ENCODE assay signal across 8 cellular contexts in the genomic region with DNA sequence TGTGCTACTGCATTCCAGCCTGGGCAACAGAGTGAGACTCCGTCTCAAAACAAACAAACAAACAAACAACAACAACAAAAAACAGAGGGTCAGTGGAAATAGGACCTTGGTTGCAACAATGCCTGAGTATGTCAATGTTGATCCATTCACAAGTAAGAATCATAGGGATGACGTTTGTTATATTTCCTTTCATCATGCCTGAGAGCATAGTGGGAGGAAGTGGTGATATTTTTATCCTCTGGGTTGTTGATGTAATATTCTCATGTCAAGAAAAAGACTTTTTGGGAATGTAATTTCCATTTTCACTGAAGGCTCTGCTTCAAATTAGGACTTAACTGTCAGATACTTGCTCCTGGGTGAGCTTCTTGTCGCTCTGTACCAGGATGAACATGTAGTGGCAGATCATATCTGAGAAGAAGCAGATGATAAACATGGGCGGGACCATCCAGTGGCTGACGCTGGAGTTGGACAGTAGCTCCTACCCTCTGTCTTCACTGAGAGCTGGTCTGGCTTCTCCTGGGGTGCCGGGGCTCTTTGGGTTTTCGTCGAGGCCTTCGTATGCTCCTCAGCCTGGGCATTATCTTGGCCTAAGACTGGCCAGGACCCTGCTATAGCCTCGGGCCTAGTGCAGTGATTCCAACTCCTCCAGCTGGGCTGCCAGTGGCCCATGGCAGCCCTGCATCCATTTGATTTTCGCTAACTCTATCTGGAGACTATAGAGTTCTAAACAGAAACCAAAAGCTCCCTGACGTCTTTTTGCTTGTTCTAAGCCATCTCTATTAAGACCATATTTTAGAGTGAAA. TPM values are rescaled to one million over a fixed set of nuclear protein-coding genes. Genes with fewer than 3 reads are reported as not detected.
DNase-seq lines count a peak whose midpoint lies in the region; FAIRE-seq and TF ChIP-seq lines count a peak whose summit lies in the region.

No MANE protein-coding gene starts in this region.

- peak overlapping the region; percentile 22 for H3K4me3 ChIP-seq in AG04450 (ENCODE audit: low read depth, low read length)
- H3K4me3 ChIP-seq in astrocyte (ENCODE audit: insufficient read depth, low read depth, low read length): no peak overlapping the region

- H3K9ac ChIP-seq in astrocyte (ENCODE audit: low read length): no peak overlapping the region

- H3K9me3 ChIP-seq in AG04450 (ENCODE audit: control insufficient read depth, insufficient read depth, low read length): no peaks in the 10 kb centered on the region
- H3K9me3 ChIP-seq in KOPT-K1 (ENCODE audit: insufficient read depth, low read length, poor library complexity, severe bottlenecking): no peaks in the 10 kb centered on the region
- no peaks in the 10 kb centered on the region for H3K9me3 ChIP-seq in astrocyte (ENCODE audit: insufficient read depth, low read depth, low read length)

- H3K36me3 Mint-ChIP-seq in astrocyte (ENCODE audit: low read depth, unreplicated experiment): peaks cover 9% of the 10 kb centered on the region
- H3K36me3 Mint-ChIP-seq in immature natural killer cell: peaks cover 11 to 28% (median 16%) of the 10 kb centered on the region in 3 donors

- H3K27ac ChIP-seq in AG04450 (ENCODE audit: low read depth, low read length) (peak overlapping the region; percentile 40), KOPT-K1 (ENCODE audit: low read depth, low read length, poor library complexity, severe bottlenecking) (peak overlapping the region; percentile 72), astrocyte (ENCODE audit: low read depth, low read length) (peak overlapping the region; percentile 31), substantia nigra (ENCODE audit: low read depth, low read length, poor library complexity, severe bottlenecking) (peak overlapping the region; percentile 76)

- CTCF ChIA-PET in AG04450 (lab: Charles Lee): interaction anchor here (0.6 to 0.8 kb wide), 2 partner anchors 310 to 681 kb away, joined by 3 to 7 read pairs; no protein-coding TSS in a partner anchor

- no peaks in the 10 kb centered on the region for H3K27me3 ChIP-seq in AG04450 (ENCODE audit: control insufficient read depth, insufficient read depth, low read length)
- H3K27me3 ChIP-seq in astrocyte (ENCODE audit: insufficient read depth, low read length): no peaks in the 10 kb centered on the region

- H3K4me3 Mint-ChIP-seq in astrocyte (ENCODE audit: unreplicated experiment) (no peak overlapping the region), immature natural killer cell (peak overlapping the region; percentile 85 to 92 (median 90))

- H3K4me1 ChIP-seq in astrocyte (ENCODE audit: insufficient read depth, low read length): peaks cover 14% of the 10 kb centered on the region

- H3K9me3 Mint-ChIP-seq in astrocyte (ENCODE audit: unreplicated experiment) (no peaks in the 10 kb centered on the region), immature natural killer cell (no peaks in the 10 kb centered on the region)

- no peak for FAIRE-seq in astrocyte (lab: Jason Lieb, UNC)

- peaks cover 54% of the 10 kb centered on the region for H3K36me3 ChIP-seq in KOPT-K1 (ENCODE audit: insufficient read depth, low read length)
- H3K36me3 ChIP-seq in astrocyte (ENCODE audit: insufficient read depth, low read length): peaks cover 2% of the 10 kb centered on the region

- TF ChIP-seq CTCF in AG04450 (IDR thresholded peaks at IDR 0.05; ENCODE audit: low read depth, low read length) (no peak), astrocyte (IDR thresholded peaks at IDR 0.05; ENCODE audit: insufficient read depth, low read depth, low read length) (no peak)

- H3K27me3 Mint-ChIP-seq in astrocyte (ENCODE audit: low read depth, unreplicated experiment) (no peaks in the 10 kb centered on the region), immature natural killer cell (ENCODE audit: low read depth in 3 of 3) (peaks cover 0 to 2% (median 0%) of the 10 kb centered on the region in 3 donors)

- H3K79me2 ChIP-seq in astrocyte (ENCODE audit: insufficient read depth, low read length): peaks cover 62% of the 10 kb centered on the region

- H3K4me1 Mint-ChIP-seq in astrocyte (ENCODE audit: low read depth, unreplicated experiment) (peaks cover 10% of the 10 kb centered on the region), immature natural killer cell (peaks cover 54 to 76% of the 10 kb centered on the region in 2 donors)

- H3K27ac Mint-ChIP-seq in astrocyte (ENCODE audit: unreplicated experiment) (peak overlapping the region; percentile 21), immature natural killer cell (peak overlapping the region; percentile 98 to 100 (median 99))

- H2AFZ ChIP-seq in astrocyte (ENCODE audit: low read depth, low read length): no peak overlapping the region

- H4K20me1 ChIP-seq in astrocyte (ENCODE audit: insufficient read depth, low read length): peaks cover 7% of the 10 kb centered on the region

- peak overlapping the region; percentile 70 for H3K4me2 ChIP-seq in astrocyte (ENCODE audit: low read length)

- DNase-seq in AG04450 (ENCODE audit: low read depth, low spot score) (no peak), astrocyte (ENCODE audit: low read depth) (peak; percentile 20), immature natural killer cell (peak; percentile 54 to 67 (median 64)), substantia nigra (lab: John Stamatoyannopoulos, UW) (peak in 5 of 49 donors; percentile 5 to 17 (median 8)), retina (no peak), DMS 273 (lab: John Stamatoyannopoulos, UW; ENCODE audit: unreplicated experiment) (no peak)
- DNase-seq in stimulated activated CD4-positive, alpha-beta T cell treated with anti-CD3 and anti-CD28 coated beads, Interleukin-12 subunit alpha, Interleukin-12 subunit beta, amount 100 ng/mL, for 4 hours: no peak

- POLR2A ChIA-PET in AG04450 (lab: Yijun Ruan, JAX): interaction anchor here (0.6 kb wide), 2 partner anchors 186 to 507 kb away, joined by 3 to 4 read pairs; no protein-coding TSS in a partner anchor

RNA-seq across cellular contexts. Expression of a gene that starts 19.6 kb away (rescaled TPM):
- polyA plus RNA-seq in AG04450 (2011; rRNA removed) (148 and 155 TPM in 2 replicates), immature natural killer cell (100 to 1,000 TPM; 210 to 235 (median 233) TPM)
- 83.9 and 91.5 TPM in 2 replicates for polyA minus RNA-seq in AG04450 (2011; rRNA and poly(A)+ RNA removed)
- total RNA-seq in astrocyte: 127 and 149 TPM in 2 replicates

RNA-seq across cellular contexts. Expression of a gene that starts 58.2 kb away (rescaled TPM):
- polyA plus RNA-seq in AG04450 (2011; rRNA removed) (17.8 and 19.5 TPM in 2 replicates), immature natural killer cell (10 to 100 TPM; 10.8 to 25.2 (median 17.0) TPM)
- 20.1 and 23.2 TPM in 2 replicates for polyA minus RNA-seq in AG04450 (2011; rRNA and poly(A)+ RNA removed)
- total RNA-seq in astrocyte: 26.4 and 31.3 TPM in 2 replicates

Comparison
In these comparisons a context has a peak if more than half of its experiments do, and no peak if none do; other contexts are left out.
1. DNase-seq: peak in astrocyte (single experiment) and immature natural killer cell (3 of 3); none in AG04450 (single experiment), retina (single experiment), stimulated activated CD4-positive, alpha-beta T cell treated with anti-CD3 and anti-CD28 coated beads, Interleukin-12 subunit alpha, Interleukin-12 subunit beta, amount 100 ng/mL, for 4 hours (single experiment) and DMS 273 (single experiment).
2. Peak in every context shown above with its lines, with median percentiles within 50 percentile points of each other: H3K27ac ChIP-seq.